ENCODE assay signal across 1 cellular context in the genomic region with DNA sequence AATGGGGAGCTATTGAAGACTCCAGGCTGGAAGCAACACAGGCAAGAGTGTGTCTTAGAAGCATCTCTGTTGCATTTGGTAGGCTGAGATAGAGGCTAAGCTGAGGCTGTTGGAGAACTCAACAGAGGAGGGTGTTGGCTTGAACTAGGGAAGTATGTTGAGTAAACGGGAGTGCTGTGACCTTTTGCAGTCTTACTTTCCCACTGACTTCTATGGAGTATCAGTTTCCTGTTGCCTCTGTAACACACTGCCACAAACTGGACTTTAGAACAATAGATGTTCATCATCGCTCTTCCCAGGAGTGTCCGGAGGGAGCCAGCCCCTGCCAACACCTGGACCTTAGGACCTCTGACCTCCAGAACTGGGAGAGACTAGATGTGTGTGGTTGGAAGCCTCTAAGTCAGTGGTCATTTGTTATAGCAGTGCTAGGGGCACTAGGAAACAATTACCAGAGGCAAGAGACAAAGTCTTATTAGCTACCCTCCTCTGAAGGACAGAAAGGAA.
TF ChIP-seq lines count a peak whose summit lies in the region.

No MANE protein-coding gene starts in this region.

TF ChIP-seq in HepG2, 621 proteins besides CTCF, POLR2A, EP300 and RAD21:
- peak; percentile 52; the same call in 1 of the 2 replicates for TF ChIP-seq ZNF12 (CRISPR knock-in tag; IDR thresholded peaks at IDR 0.05)
